ENCODE assay signal across 18 cellular contexts in genomic region chr15:101266787-101267186, GRCh38. TPM values are rescaled to one million over a fixed set of nuclear protein-coding genes. Genes with fewer than 3 reads are reported as not detected.
DNase-seq lines count a peak whose midpoint lies in the region; ATAC-seq, FAIRE-seq and TF ChIP-seq lines count a peak whose summit lies in the region.
"Had no signal": no experiment of that assay in that cellular context is flagged by ENCODE, and none has a peak within 500 bp of the region (broad histone marks: within the 10 kb centered on the region; RNA-seq: fewer than 3 reads in every experiment).

No MANE protein-coding gene starts in this region.

- H2AFZ ChIP-seq in SK-N-SH (ENCODE audit: low read depth): no peak overlapping the region

- H3K9ac ChIP-seq in SK-N-SH: no peak overlapping the region

- no peak for DNase-seq in SK-N-SH
- DNase-seq in esophagus squamous epithelium (lab: John Stamatoyannopoulos, UW): no peak
- no peak for DNase-seq in pancreas
- no peak for DNase-seq in upper lobe of right lung
- DNase-seq in activated CD4-positive, alpha-beta T cell treated with anti-CD3 and anti-CD28 coated beads for 48 hours: no peak
- DNase-seq in NCI-H2029 treated with DMSO at 0.1 percent for 48 hours (lab: John Stamatoyannopoulos, UW): no peak
- DNase-seq: activated naive CD8-positive, alpha-beta T cell treated with anti-CD3 and anti-CD28 coated beads, Interleukin-2, amount 50 U/mL, for 24 hours; activated T-cell treated with anti-CD3 and anti-CD28 coated beads, Interleukin-2, amount 50 U/mL, for 24 hours; CD4-positive, alpha-beta memory T cell; erythroblast; NCI-H1105; NCI-H2227 treated with DMSO at 0.1 percent for 48 hours; right lobe of liver; stimulated activated naive CD4-positive, alpha-beta T cell had no signal

- TF ChIP-seq EP300 in SK-N-SH (IDR thresholded peaks at IDR 0.05; ENCODE audit: borderline replicate concordance in 1 of 2, low read depth in 1 of 2, low read length in 1 of 2): no peak

- intact Hi-C loops in esophagus squamous epithelium (cut with DNase I): no loop called here
- intact Hi-C loops in pancreas (cut with DNase I): loop anchor here in 2 of 3 donors (5.0 to 10.0 kb wide), 2 partner anchors 182 to 254 kb away; no protein-coding TSS in a partner anchor
- intact Hi-C loops in upper lobe of right lung (cut with DNase I): no loop called here

- peaks cover 0 to 6% of the 10 kb centered on the region in 2 experiments; a peak in 1 of 4 replicates for H3K4me1 ChIP-seq in SK-N-SH (ENCODE audit: control insufficient read depth in 1 of 2, insufficient read depth in 2 of 2, low read depth in 1 of 2, low read length in 1 of 2)
- peaks cover 0 to 37% (median 12%) of the 10 kb centered on the region in 3 donors for H3K4me1 ChIP-seq in esophagus squamous epithelium
- peaks cover 0 to 9% (median 4%) of the 10 kb centered on the region in 3 donors for H3K4me1 ChIP-seq in pancreas
- H3K4me1 ChIP-seq in upper lobe of right lung: no peaks in the 10 kb centered on the region
- H3K4me1 ChIP-seq: right lobe of liver had no signal

- H3K9me3 ChIP-seq in SK-N-SH (no peaks in the 10 kb centered on the region), esophagus squamous epithelium (no peaks in the 10 kb centered on the region), pancreas (no peaks in the 10 kb centered on the region), upper lobe of right lung (no peaks in the 10 kb centered on the region)
- H3K9me3 ChIP-seq: right lobe of liver, SJCRH30 had no signal

- no peak for TF ChIP-seq RAD21 in SK-N-SH (IDR thresholded peaks at IDR 0.05; ENCODE audit: low read length)

- no peaks in the 10 kb centered on the region for H3K9me2 ChIP-seq in SK-N-SH

- H3K79me2 ChIP-seq in SK-N-SH (ENCODE audit: insufficient read depth): no peaks in the 10 kb centered on the region

- no peak for TF ChIP-seq POLR2A in esophagus squamous epithelium (IDR thresholded peaks at IDR 0.05)

- H3K27ac ChIP-seq in SK-N-SH (ENCODE audit: low read depth in 2 of 2, low read length in 1 of 2) (no peak overlapping the region; a peak in 1 of 4 replicates), esophagus squamous epithelium (peak overlapping the region in 3 of 4 donors; percentile 58 to 80 (median 74)), pancreas (peak overlapping the region in 3 of 4 donors; percentile 33 to 47 (median 45)), upper lobe of right lung (peak overlapping the region; percentile 65)
- H3K27ac ChIP-seq: right lobe of liver, SJCRH30 had no signal

- no peak for FAIRE-seq in pancreas (lab: Jason Lieb, UNC)
- FAIRE-seq: A204.1 had no signal

- CTCF ChIA-PET in SK-N-SH (lab: Yijun Ruan, JAX): interaction anchor here (0.8 to 2.3 kb wide), 11 partner anchors 9 to 376 kb away, joined by 3 to 17 read pairs (median 3); no protein-coding TSS in a partner anchor

- no peaks in the 10 kb centered on the region for H4K20me1 ChIP-seq in SK-N-SH (ENCODE audit: insufficient read depth)

- peak; percentile 5; the same call in 2 of the 3 replicates for ATAC-seq in SK-N-SH treated with all-trans-retinoic acid at 6 μM for 48 hours
- ATAC-seq in pancreas: peak in 3 of 4 donors; percentile 4 to 14 (median 6)
- ATAC-seq in upper lobe of right lung: no peak
- no peak for ATAC-seq in GM19023 (IDR thresholded peaks at IDR 0.05; ENCODE audit: unreplicated experiment)
- ATAC-seq: activated naive CD8-positive, alpha-beta T cell treated with anti-CD3 and anti-CD28 coated beads, Interleukin-2, amount 50 U/mL, for 24 hours had no signal

- POLR2A ChIA-PET in SK-N-SH (lab: Yijun Ruan, JAX): interaction anchor here (1.2 kb wide), 1 partner anchor 642 kb away, joined by 4 read pairs; no protein-coding TSS in a partner anchor

- H3K36me3 ChIP-seq in SK-N-SH (replicated peaks in 1 of 2; ENCODE audit: control insufficient read depth in 1 of 2, insufficient read depth in 2 of 2, low read length in 1 of 2): peaks cover 19 to 20% of the 10 kb centered on the region in 2 experiments
- peaks cover 6 to 29% (median 9%) of the 10 kb centered on the region in 3 donors for H3K36me3 ChIP-seq in esophagus squamous epithelium
- H3K36me3 ChIP-seq in pancreas: peaks cover 0 to 18% (median 6%) of the 10 kb centered on the region in 3 donors
- H3K36me3 ChIP-seq in upper lobe of right lung: peaks cover 24% of the 10 kb centered on the region

- TF ChIP-seq CTCF in SK-N-SH (IDR thresholded peaks at IDR 0.05) (no peak), esophagus squamous epithelium (IDR thresholded peaks at IDR 0.05) (no peak), pancreas (IDR thresholded peaks at IDR 0.05) (no peak), upper lobe of right lung (IDR thresholded peaks at IDR 0.05) (no peak)

- H3K4me3 ChIP-seq in SK-N-SH (ENCODE audit: low read depth in 2 of 2, low read length in 1 of 2) (no peak overlapping the region), esophagus squamous epithelium (no peak overlapping the region), pancreas (no peak overlapping the region), upper lobe of right lung (no peak overlapping the region)
- H3K4me3 ChIP-seq: right lobe of liver, SJCRH30 had no signal

- H3F3A ChIP-seq in SK-N-SH (replicated peaks; ENCODE audit: insufficient read depth): peaks cover 8% of the 10 kb centered on the region

- H3K4me2 ChIP-seq in SK-N-SH: no peak overlapping the region

- WGBS in SK-N-SH (ENCODE audit: low lambda C conversion rate): 92% methylated on average over 6 of the region's 9 CpGs
- 47 to 81% methylated on average over 4 to 7 of the region's 9 CpGs for WGBS in esophagus squamous epithelium, 2 donors
- 64 to 72% methylated on average over 9 of the region's 9 CpGs for WGBS in pancreas, 2 donors

- H3K27me3 ChIP-seq in SK-N-SH (ENCODE audit: insufficient read depth) (no peaks in the 10 kb centered on the region), esophagus squamous epithelium (no peaks in the 10 kb centered on the region), pancreas (no peaks in the 10 kb centered on the region), upper lobe of right lung (no peaks in the 10 kb centered on the region)
- H3K27me3 ChIP-seq: right lobe of liver, SJCRH30 had no signal

TF ChIP-seq in SK-N-SH treated with all-trans-retinoic acid at 6 μM for 48 hours, 23 proteins besides CTCF, POLR2A, EP300 and RAD21 (continues in another document):
- TF ChIP-seq CSDC2 (CRISPR knock-in tag; IDR thresholded peaks at IDR 0.05): no peak
- no peak for TF ChIP-seq GLIS3 (CRISPR knock-in tag; IDR thresholded peaks at IDR 0.05)
- TF ChIP-seq ISL1 (CRISPR knock-in tag; IDR thresholded peaks at IDR 0.05): no peak
- no peak for TF ChIP-seq ZC3H10 (CRISPR knock-in tag; IDR thresholded peaks at IDR 0.05)

TF ChIP-seq in SK-N-SH, 30 proteins besides CTCF, POLR2A, EP300 and RAD21 (continues in another document):
- TF ChIP-seq SIN3A (IDR thresholded peaks at IDR 0.05; ENCODE audit: borderline replicate concordance, low read depth, low read length) (no peak), MXI1 (IDR thresholded peaks at IDR 0.05; ENCODE audit: low read depth, low read length) (no peak), TCF12 (IDR thresholded peaks at IDR 0.05) (no peak), MAX (IDR thresholded peaks at IDR 0.05; ENCODE audit: low read depth) (no peak), USF2 (IDR thresholded peaks at IDR 0.05; ENCODE audit: borderline replicate concordance, low read depth, low read length) (no peak), GABPA (IDR thresholded peaks at IDR 0.05; ENCODE audit: low read depth) (no peak), MEF2A (IDR thresholded peaks at IDR 0.05; ENCODE audit: borderline replicate concordance, low read depth) (no peak), IRF3 (IDR thresholded peaks at IDR 0.05; ENCODE audit: low read depth, low read length) (no peak), TEAD4 (IDR thresholded peaks at IDR 0.05; ENCODE audit: borderline replicate concordance, insufficient read depth) (no peak), RFX5 (IDR thresholded peaks at IDR 0.05; ENCODE audit: low read length) (no peak)

RNA-seq across cellular contexts. Expression of gene SELENOS, which starts 10.5 kb away (rescaled TPM):
- 101 and 124 TPM in 2 replicates for polyA plus RNA-seq in SK-N-SH (2012; rRNA removed)
- 124 and 132 TPM in 2 replicates for polyA plus RNA-seq in SK-N-SH (2012; cell fraction: cytosol; rRNA removed)
- 48.8 and 75.5 TPM in 2 replicates for polyA plus RNA-seq in SK-N-SH (2012; cell fraction: nucleus; rRNA removed)
- 10 to 100 TPM; 57.6 to 69.6 (median 63.4) TPM for total RNA-seq in esophagus squamous epithelium
- 10 to 100 TPM; 26.6 to 50.4 (median 36.1) TPM for total RNA-seq in pancreas
- 10 to 100 TPM; 50.3 to 72.7 TPM for polyA plus RNA-seq in pancreas
- total RNA-seq in upper lobe of right lung: 78.5 TPM

RNA-seq across cellular contexts. Expression of gene CHSY1, which starts 14.9 kb away (rescaled TPM):
- 15.7 and 17.4 TPM in 2 replicates for polyA plus RNA-seq in SK-N-SH (2012; rRNA removed)
- 21.1 and 21.5 TPM in 2 replicates for polyA plus RNA-seq in SK-N-SH (2012; cell fraction: cytosol; rRNA removed)
- 6.0 and 10.5 TPM in 2 replicates for polyA plus RNA-seq in SK-N-SH (2012; cell fraction: nucleus; rRNA removed)
- 10 to 100 TPM in 3 of 4 donors, 1 to 10 TPM in 1; 8.8 to 19.3 (median 11.4) TPM for total RNA-seq in esophagus squamous epithelium
- 10 to 100 TPM in 1 of 6 donors, 1 to 10 TPM in 5; 4.6 to 11.2 (median 6.6) TPM for total RNA-seq in pancreas
- polyA plus RNA-seq in pancreas: 1 to 10 TPM; 3.4 to 4.9 TPM
- 40.6 TPM for total RNA-seq in upper lobe of right lung

RNA-seq across cellular contexts. Expression of gene SNRPA1, which starts 28.3 kb away (rescaled TPM):
- 59.9 and 62.3 TPM in 2 replicates for polyA plus RNA-seq in SK-N-SH (2012; rRNA removed)
- polyA plus RNA-seq in SK-N-SH (2012; cell fraction: cytosol; rRNA removed): 68.2 and 86.6 TPM in 2 replicates
- polyA plus RNA-seq in SK-N-SH (2012; cell fraction: nucleus; rRNA removed): 58.2 and 99.5 TPM in 2 replicates
- total RNA-seq in esophagus squamous epithelium: 10 to 100 TPM; 29.7 to 57.1 (median 47.5) TPM
- 10 to 100 TPM; 16.7 to 25.4 (median 22.5) TPM for total RNA-seq in pancreas
- 10 to 100 TPM; 27.2 to 37.2 TPM for polyA plus RNA-seq in pancreas
- total RNA-seq in upper lobe of right lung: 40.7 TPM

Comparison
In these comparisons a context has a peak if more than half of its experiments do, and no peak if none do; other contexts are left out.
1. ATAC-seq: peak in SK-N-SH treated with all-trans-retinoic acid at 6 μM for 48 hours (single experiment) and pancreas (3 of 4); none in upper lobe of right lung (single experiment) and GM19023 (single experiment).
2. H3K27ac ChIP-seq: peak in esophagus squamous epithelium (3 of 4), pancreas (3 of 4) and upper lobe of right lung (single experiment); none in SK-N-SH (0 of 2).
3. intact Hi-C loops: an anchor here in pancreas (5.0 to 10.0 kb wide); none called in esophagus squamous epithelium and upper lobe of right lung.